ENCODE assay signal across 21 cellular contexts in genomic region chr2:229627728-229628127, GRCh38.
A peak's percentile ranks its signal among the peaks of the same experiment; 100 is the strongest.
DNase-seq lines count a peak whose midpoint lies in the region; ATAC-seq and TF ChIP-seq lines count a peak whose summit lies in the region.
"Had no signal": no experiment of that assay in that cellular context is flagged by ENCODE, and none has a peak within 500 bp of the region (broad histone marks: within the 10 kb centered on the region; RNA-seq: fewer than 3 reads in every experiment).

No MANE protein-coding gene starts in this region.

- H3K9ac ChIP-seq in smooth muscle cell (ENCODE audit: low read depth), result no peak overlapping the region

- TF ChIP-seq CTCF in WTC11 (IDR thresholded peaks at IDR 0.05) (no peak), nephron progenitor cell (IDR thresholded peaks at IDR 0.05) (no peak), heart right ventricle (IDR thresholded peaks at IDR 0.05) (no peak), smooth muscle cell (IDR thresholded peaks at IDR 0.05; ENCODE audit: borderline replicate concordance, insufficient read depth, poor library complexity, severe bottlenecking) (no peak)

- CTCF ChIA-PET in WTC11 (lab: Charles Lee), result no interaction called here

- peaks cover 0 to 29% (median 7%) of the 10 kb centered on the region in 7 donors for H3K27me3 ChIP-seq in heart right ventricle
- H3K27me3 ChIP-seq in smooth muscle cell (ENCODE audit: low read depth), result no peaks in the 10 kb centered on the region
- H3K27me3 ChIP-seq: MG63 had no signal

- H3K4me3 ChIP-seq in heart right ventricle (no peak overlapping the region), smooth muscle cell (no peak overlapping the region)
- H3K4me3 ChIP-seq: MG63 had no signal

- intact Hi-C loops in heart right ventricle (cut with DNase I), result no loop called here

- H3K27me3 Mint-ChIP-seq in WTC11 (ENCODE audit: low read depth) (no peaks in the 10 kb centered on the region), nephron progenitor cell (ENCODE audit: low read depth, poor library complexity) (peaks cover 11% of the 10 kb centered on the region)

- H3K9me3 ChIP-seq in heart right ventricle, result no peaks in the 10 kb centered on the region
- no peaks in the 10 kb centered on the region for H3K9me3 ChIP-seq in smooth muscle cell (replicated peaks; ENCODE audit: low read depth)
- H3K9me3 ChIP-seq: MG63 had no signal

- H3K4me1 ChIP-seq in heart right ventricle (no peaks in the 10 kb centered on the region), smooth muscle cell (ENCODE audit: low read depth) (no peaks in the 10 kb centered on the region)

- H3K27ac ChIP-seq in heart right ventricle (no peak overlapping the region), smooth muscle cell (ENCODE audit: low read depth) (no peak overlapping the region)

- DNase-seq in ELR (ENCODE audit: low read depth) (peak; percentile 25), MV-4-11 (lab: John Stamatoyannopoulos, UW) (peak; percentile 20), WTC11 (ENCODE audit: low spot score) (no peak), nephron progenitor cell (no peak), NCI-H69 (lab: John Stamatoyannopoulos, UW) (no peak), heart right ventricle (no peak), smooth muscle cell (lab: John Stamatoyannopoulos, UW; ENCODE audit: unreplicated experiment) (no peak)
- no peak for DNase-seq in activated CD4-positive, alpha-beta T cell treated with anti-CD3 and anti-CD28 coated beads for 48 hours
- DNase-seq: ACHN, AML-193, COR-L47, DMS153, HFFc6, KG1, MG63, NCI-H1930, NCI-H510A, T-helper 1 cell had no signal

- no peaks in the 10 kb centered on the region for H3K79me2 ChIP-seq in smooth muscle cell (ENCODE audit: low read depth)

- H3K36me3 ChIP-seq in heart right ventricle (no peaks in the 10 kb centered on the region), smooth muscle cell (ENCODE audit: low read depth) (no peaks in the 10 kb centered on the region)
- H3K36me3 ChIP-seq: MG63 had no signal

- H3K4me3 Mint-ChIP-seq in WTC11, result no peak overlapping the region
- no peak overlapping the region for H3K4me3 Mint-ChIP-seq in nephron progenitor cell
- H3K4me3 Mint-ChIP-seq: CD14-positive monocyte, HFFc6 had no signal

- no peaks in the 10 kb centered on the region for H3F3A ChIP-seq in smooth muscle cell (ENCODE audit: low read depth)

- H4K20me1 ChIP-seq in smooth muscle cell (ENCODE audit: low read depth), result no peaks in the 10 kb centered on the region

- H3K36me3 Mint-ChIP-seq in WTC11 (no peaks in the 10 kb centered on the region), nephron progenitor cell (ENCODE audit: low read depth) (no peaks in the 10 kb centered on the region)
- H3K36me3 Mint-ChIP-seq: CD14-positive monocyte had no signal

- POLR2A ChIA-PET in WTC11 (lab: Charles Lee), result no interaction called here

- H3K9me3 Mint-ChIP-seq in WTC11, result peaks cover 12% of the 10 kb centered on the region
- H3K9me3 Mint-ChIP-seq in nephron progenitor cell, result no peaks in the 10 kb centered on the region

- no peak overlapping the region for H3K27ac Mint-ChIP-seq in WTC11
- peak overlapping the region; percentile 44 for H3K27ac Mint-ChIP-seq in nephron progenitor cell
- H3K27ac Mint-ChIP-seq: CD14-positive monocyte, HFFc6 had no signal

- ATAC-seq in WTC11 (peak; percentile 68), heart right ventricle (no peak)
- ATAC-seq: HepG2, SK-N-SH treated with all-trans-retinoic acid at 6 μM for 48 hours had no signal

- H3K4me1 Mint-ChIP-seq in WTC11, result peaks cover 18% of the 10 kb centered on the region
- peaks cover 28% of the 10 kb centered on the region for H3K4me1 Mint-ChIP-seq in nephron progenitor cell
- H3K4me1 Mint-ChIP-seq: CD14-positive monocyte had no signal

- H2AFZ ChIP-seq in smooth muscle cell (ENCODE audit: low read depth), result no peak overlapping the region

- H3K4me2 ChIP-seq in smooth muscle cell, result no peak overlapping the region

- WGBS in heart right ventricle, 2 donors, result 47 to 70% methylated on average over 3 of the region's 3 CpGs
- WGBS in smooth muscle cell (ENCODE audit: low lambda C conversion rate), result 60% methylated on average over 3 of the region's 3 CpGs

TF ChIP-seq in WTC11, 78 proteins besides CTCF, POLR2A, EP300 and RAD21:
- TF ChIP-seq USF2 (CRISPR knock-in tag; IDR thresholded peaks at IDR 0.05), result no peak
- TF ChIP-seq PRDM15 (CRISPR knock-in tag; IDR thresholded peaks at IDR 0.05), result no peak
- no peak for TF ChIP-seq CREM (CRISPR knock-in tag; IDR thresholded peaks at IDR 0.05)
- TF ChIP-seq E2F4 (CRISPR knock-in tag; IDR thresholded peaks at IDR 0.05; ENCODE audit: borderline replicate concordance, low read depth), result no peak
TF ChIP-seq in WTC11: peak in this region for 0.

Comparison
In these comparisons a context has a peak if more than half of its experiments do, and no peak if none do; other contexts are left out.
1. DNase-seq: peak in ELR (single experiment) and MV-4-11 (single experiment); none in WTC11 (single experiment), nephron progenitor cell (single experiment), NCI-H69 (single experiment), activated CD4-positive, alpha-beta T cell treated with anti-CD3 and anti-CD28 coated beads for 48 hours (single experiment), heart right ventricle (0 of 2) and smooth muscle cell (single experiment).